Comparison of ENCODE assay signal across 8 cellular contexts in genomic region chr2:60880633-60880987, GRCh38. TPM values are rescaled to one million over a fixed set of nuclear protein-coding genes. Genes with fewer than 3 reads are reported as not detected.
DNase-seq lines count a peak whose midpoint lies in the region; ATAC-seq, FAIRE-seq and TF ChIP-seq lines count a peak whose summit lies in the region.

No MANE protein-coding gene starts in this region.

- H3K4me1 Mint-ChIP-seq in activated CD4-positive, alpha-beta T cell treated with anti-CD3 and anti-CD28 coated beads, Interleukin-2, amount 10 ng/mL, durations not matched to agents 7 days and 5 days: peaks cover 26% of the 10 kb centered on the region
- H3K4me1 Mint-ChIP-seq in natural killer cell treated with Interleukin-12 subunit alpha and Interleukin-12 subunit beta and Interleukin-15 and Interleukin-18, amount 100 ng/mL, for 72 hours (ENCODE audit: low read depth in 2 of 2): peaks cover 18 to 32% of the 10 kb centered on the region in 2 donors

- CTCF ChIA-PET in activated CD4-positive, alpha-beta T cell treated with anti-CD3 and anti-CD28 coated beads, Interleukin-2, amount 10 ng/mL, durations not matched to agents 7 days and 5 days (lab: Charles Lee): no interaction called here
- CTCF ChIA-PET in H1 (lab: Charles Lee; ENCODE audit: partially characterized antibody): no interaction called here

- H3K23me2 ChIP-seq in H1 (ENCODE audit: low read depth, low read length): 0 out of 2 replicates have a peak, but pooled peaks cover 3% of the 10 kb centered on the region

- no peak overlapping the region for H4K8ac ChIP-seq in H1 (ENCODE audit: extremely low read depth, insufficient read depth, low read length)

- no peak for FAIRE-seq in H1 (lab: Jason Lieb, UNC)

- ATAC-seq in natural killer cell treated with Interleukin-12 subunit alpha and Interleukin-12 subunit beta and Interleukin-15 and Interleukin-18, amount 100 ng/mL, for 72 hours: no peak

- H3K4me3 ChIP-seq in NT2/D1 (ENCODE audit: insufficient read length, low read depth) (peak overlapping the region; percentile 53), H1 (ENCODE audit: extremely low read depth in 1 of 4, insufficient read depth in 2 of 4, low read depth in 3 of 4, low read length in 4 of 4) (peak overlapping the region; percentile 72 to 96 (median 81))

- no peak overlapping the region for H2BK12ac ChIP-seq in H1 (ENCODE audit: low read depth, low read length)

- no peak overlapping the region for H3K4ac ChIP-seq in H1 (replicated peaks; ENCODE audit: insufficient read length, low read depth, low read length)

- H3K9ac ChIP-seq in NT2/D1 (ENCODE audit: insufficient read length, low read depth) (peak overlapping the region; percentile 68), H1 (replicated peaks in 1 of 4; ENCODE audit: extremely low read depth in 1 of 4, low read depth in 3 of 4, low read length in 3 of 4) (peak overlapping the region in 2 of 4 experiments; percentile 59 to 64; a peak in 4 of 7 replicates)

- TF ChIP-seq RAD21 in H1 (IDR thresholded peaks at IDR 0.05 in 1 of 2, conservative IDR thresholded peaks at IDR 0.05 in 1 of 2; ENCODE audit: low read depth in 2 of 2, low read length in 2 of 2): no peak

- no peaks in the 10 kb centered on the region for H3K36me3 Mint-ChIP-seq in activated CD4-positive, alpha-beta T cell treated with anti-CD3 and anti-CD28 coated beads, Interleukin-2, amount 10 ng/mL, durations not matched to agents 7 days and 5 days (ENCODE audit: low read depth)
- H3K36me3 Mint-ChIP-seq in natural killer cell treated with Interleukin-12 subunit alpha and Interleukin-12 subunit beta and Interleukin-15 and Interleukin-18, amount 100 ng/mL, for 72 hours: peaks cover 16% of the 10 kb centered on the region

- peak overlapping the region; percentile 47 for H4K5ac ChIP-seq in H1 (ENCODE audit: insufficient read length, low read depth, low read length)

- H3K4me3 Mint-ChIP-seq in activated CD4-positive, alpha-beta T cell treated with anti-CD3 and anti-CD28 coated beads, Interleukin-2, amount 10 ng/mL, durations not matched to agents 7 days and 5 days: peak overlapping the region; percentile 96
- peak overlapping the region; percentile 87 for H3K4me3 Mint-ChIP-seq in natural killer cell treated with Interleukin-12 subunit alpha and Interleukin-12 subunit beta and Interleukin-15 and Interleukin-18, amount 100 ng/mL, for 72 hours

- TF ChIP-seq CTCF in H1 (IDR thresholded peaks at IDR 0.05; ENCODE audit: control extremely low read depth in 1 of 3, insufficient read depth in 1 of 3, low read depth in 1 of 3, low read length in 3 of 3): no peak

- H2AFZ ChIP-seq in H1 (ENCODE audit: low read length): no peak overlapping the region

- peaks cover 0 to 2% of the 10 kb centered on the region in 2 experiments for H4K20me1 ChIP-seq in H1 (replicated peaks in 1 of 2; ENCODE audit: control insufficient read depth in 1 of 2, insufficient read depth in 2 of 2, low read length in 2 of 2)

- no peak overlapping the region for H2BK120ac ChIP-seq in H1 (replicated peaks; ENCODE audit: low read depth, low read length)

- POLR2A ChIA-PET in activated CD4-positive, alpha-beta T cell treated with anti-CD3 and anti-CD28 coated beads, Interleukin-2, amount 10 ng/mL, durations not matched to agents 7 days and 5 days (lab: Charles Lee): no interaction called here
- POLR2A ChIA-PET in H1 (lab: Charles Lee; ENCODE audit: partially characterized antibody): interaction anchor here (0.6 to 1.9 kb wide), 4 partner anchors 15 to 125 kb away, joined by 3 to 5 read pairs (median 3); partner anchors contain the start of gene PAPOLG

- no peaks in the 10 kb centered on the region for H3K27me3 Mint-ChIP-seq in activated CD4-positive, alpha-beta T cell treated with anti-CD3 and anti-CD28 coated beads, Interleukin-2, amount 10 ng/mL, durations not matched to agents 7 days and 5 days
- H3K27me3 Mint-ChIP-seq in natural killer cell treated with Interleukin-12 subunit alpha and Interleukin-12 subunit beta and Interleukin-15 and Interleukin-18, amount 100 ng/mL, for 72 hours: no peaks in the 10 kb centered on the region

- H3K9me3 ChIP-seq in NT2/D1 (ENCODE audit: insufficient read depth, low read length) (no peaks in the 10 kb centered on the region), H1 (ENCODE audit: insufficient read depth in 2 of 2, low read depth in 1 of 2, low read length in 1 of 2) (no peaks in the 10 kb centered on the region)

- no peak overlapping the region for H3K18ac ChIP-seq in H1 (ENCODE audit: extremely low read depth, low read length)

- no peak overlapping the region for H3K56ac ChIP-seq in H1 (replicated peaks; ENCODE audit: insufficient read length, low read depth, low read length)

- 0 out of 2 replicates have a peak overlapping the region, but pooled peaks have one; percentile 66 for H2BK5ac ChIP-seq in H1 (ENCODE audit: low read depth, low read length)

- no peak overlapping the region for H2BK20ac ChIP-seq in H1 (ENCODE audit: low read length)

- H3K27ac ChIP-seq in H1 (ENCODE audit: low read depth, low read length): peak overlapping the region; percentile 70; the same call in 1 of the 2 replicates

- H3K23ac ChIP-seq in H1 (ENCODE audit: insufficient read length): no peak overlapping the region

- peak overlapping the region; percentile 95 for H3K27ac Mint-ChIP-seq in activated CD4-positive, alpha-beta T cell treated with anti-CD3 and anti-CD28 coated beads, Interleukin-2, amount 10 ng/mL, durations not matched to agents 7 days and 5 days
- H3K27ac Mint-ChIP-seq in natural killer cell treated with Interleukin-12 subunit alpha and Interleukin-12 subunit beta and Interleukin-15 and Interleukin-18, amount 100 ng/mL, for 72 hours: peak overlapping the region; percentile 86 to 97

- no peaks in the 10 kb centered on the region for H3K36me3 ChIP-seq in NT2/D1 (ENCODE audit: insufficient read depth, insufficient read length, low read length)
- H3K36me3 ChIP-seq in H1 (ENCODE audit: control insufficient read depth in 2 of 4, insufficient read depth in 4 of 4, low read length in 3 of 4): no peaks in the 10 kb centered on the region

- H3K27me3 ChIP-seq in NT2/D1 (ENCODE audit: insufficient read depth, insufficient read length): no peaks in the 10 kb centered on the region
- H3K27me3 ChIP-seq in H1 (replicated peaks in 1 of 4; ENCODE audit: control insufficient read depth in 3 of 4, extremely low read depth in 1 of 4, insufficient read depth in 3 of 4, low read length in 3 of 4): peaks cover 0 to 2% (median 0%) of the 10 kb centered on the region in 4 experiments; a peak in 1 of 7 replicates

- no peak overlapping the region for H4K91ac ChIP-seq in H1 (replicated peaks; ENCODE audit: insufficient read length, low read length)

- H2BK15ac ChIP-seq in H1 (ENCODE audit: low read length): no peak overlapping the region

- H3K4me1 ChIP-seq in NT2/D1 (ENCODE audit: insufficient read depth, insufficient read length): no peaks in the 10 kb centered on the region
- peaks cover 0 to 3% (median 0%) of the 10 kb centered on the region in 4 experiments; a peak in 3 of 7 replicates for H3K4me1 ChIP-seq in H1 (replicated peaks in 1 of 4; ENCODE audit: control insufficient read depth in 3 of 4, insufficient read depth in 4 of 4, low read length in 3 of 4)

- no peak for TF ChIP-seq POLR2A in H1 (IDR thresholded peaks at IDR 0.05; ENCODE audit: control extremely low read depth in 1 of 2, low read depth in 2 of 2, low read length in 2 of 2)

- WGBS in H1 (ENCODE audit: extremely low coverage in 1 of 2, insufficient coverage in 1 of 2, insufficient read length in 1 of 2, insufficient replicate concordance in 2 of 2, low coverage in 1 of 2, low lambda C conversion rate in 2 of 2, missing lambda C conversion rate in 1 of 2), 2 experiments: 8% methylated on average over 10 of the region's 10 CpGs; no CpG with 5 or more reads in 1 of the 2 experiments

- no peaks in the 10 kb centered on the region for H3K9me3 Mint-ChIP-seq in activated CD4-positive, alpha-beta T cell treated with anti-CD3 and anti-CD28 coated beads, Interleukin-2, amount 10 ng/mL, durations not matched to agents 7 days and 5 days
- no peaks in the 10 kb centered on the region for H3K9me3 Mint-ChIP-seq in natural killer cell treated with Interleukin-12 subunit alpha and Interleukin-12 subunit beta and Interleukin-15 and Interleukin-18, amount 100 ng/mL, for 72 hours

- H3K79me2 ChIP-seq in H1 (ENCODE audit: control insufficient read depth in 1 of 2, insufficient read depth in 2 of 2, low read length in 2 of 2): peaks cover 0 to 2% of the 10 kb centered on the region in 2 experiments; a peak in 1 of 4 replicates

- no peak overlapping the region for H3K14ac ChIP-seq in H1 (ENCODE audit: insufficient read length)

- no peak overlapping the region for H2AK5ac ChIP-seq in H1 (ENCODE audit: low read depth, low read length)

- no peak for TF ChIP-seq EP300 in H1 (IDR thresholded peaks at IDR 0.05; ENCODE audit: borderline replicate concordance in 1 of 2, low read depth in 2 of 2, low read length in 2 of 2)

- peak overlapping the region; percentile 52 to 75 for H3K4me2 ChIP-seq in H1 (ENCODE audit: insufficient read depth in 1 of 2, low read depth in 2 of 2, low read length in 2 of 2)

- no peak for DNase-seq in activated CD4-positive, alpha-beta T cell treated with anti-CD3 and anti-CD28 coated beads, Interleukin-2, amount 10 ng/mL, durations not matched to agents 7 days and 5 days
- no peak for DNase-seq in activated CD4-positive, alpha-beta T cell treated with anti-CD3 and anti-CD28 coated beads for 4 hours
- DNase-seq in NT2/D1 (ENCODE audit: low read depth, low spot score) (no peak), H1 (ENCODE audit: low read depth in 1 of 2, low spot score in 2 of 2) (no peak), medulla oblongata (ENCODE audit: extremely low spot score) (no peak), NCI-H2107 (lab: John Stamatoyannopoulos, UW) (no peak), cerebellar nuclear complex (lab: John Stamatoyannopoulos, UW) (no peak)
- DNase-seq in natural killer cell treated with Interleukin-12 subunit alpha and Interleukin-12 subunit beta and Interleukin-15 and Interleukin-18, amount 100 ng/mL, for 72 hours (ENCODE audit: low spot score): no peak

- no peaks in the 10 kb centered on the region for H3K79me1 ChIP-seq in H1 (ENCODE audit: low read depth, low read length)

RNA-seq across cellular contexts. Expression of gene REL, which starts 0.8 kb away (rescaled TPM):
- 10 to 100 TPM; 18.4 to 22.3 TPM for total RNA-seq in activated CD4-positive, alpha-beta T cell treated with anti-CD3 and anti-CD28 coated beads, Interleukin-2, amount 10 ng/mL, durations not matched to agents 7 days and 5 days
- 6.3 and 7.5 TPM in 2 replicates for total RNA-seq in H1 (2021; fragmentation: NEBNext Ultra II Directional; extraction: Animal tissue kit (Norgen Biotek cat#: 25700))
- polyA plus RNA-seq in H1 (2011; rRNA removed): 1.5 and 1.6 TPM in 2 replicates
- polyA plus RNA-seq in H1 (2011; cell fraction: cytosol; rRNA removed): 1.6 TPM
- 2.8 TPM for polyA plus RNA-seq in H1 (2011; cell fraction: nucleus; rRNA removed)
- polyA plus RNA-seq in H1 (2012, experiment 1 of 2): 1.3 to 3.3 TPM (median 2.2 TPM) in 4 replicates
- polyA plus RNA-seq in H1 (2012, experiment 2 of 2): 0.16 TPM
- polyA plus RNA-seq in H1 (2013, experiment 1 of 2): 3.9 TPM
- 3.5 TPM for polyA plus RNA-seq in H1 (2013, experiment 2 of 2)
- 7.2 and 14.1 TPM in 2 replicates for polyA minus RNA-seq in H1 (2011; rRNA and poly(A)+ RNA removed)
- polyA minus RNA-seq in H1 (2011; cell fraction: cytosol; rRNA and poly(A)+ RNA removed): 5.6 TPM
- polyA minus RNA-seq in H1 (2011; cell fraction: nucleus; rRNA and poly(A)+ RNA removed): 13.2 TPM
- 10 to 100 TPM; 26.7 to 77.0 TPM for total RNA-seq in natural killer cell treated with Interleukin-12 subunit alpha and Interleukin-12 subunit beta and Interleukin-15 and Interleukin-18, amount 100 ng/mL, for 72 hours
